Comparison of ENCODE assay signal across 1 cellular context in the genomic region with DNA sequence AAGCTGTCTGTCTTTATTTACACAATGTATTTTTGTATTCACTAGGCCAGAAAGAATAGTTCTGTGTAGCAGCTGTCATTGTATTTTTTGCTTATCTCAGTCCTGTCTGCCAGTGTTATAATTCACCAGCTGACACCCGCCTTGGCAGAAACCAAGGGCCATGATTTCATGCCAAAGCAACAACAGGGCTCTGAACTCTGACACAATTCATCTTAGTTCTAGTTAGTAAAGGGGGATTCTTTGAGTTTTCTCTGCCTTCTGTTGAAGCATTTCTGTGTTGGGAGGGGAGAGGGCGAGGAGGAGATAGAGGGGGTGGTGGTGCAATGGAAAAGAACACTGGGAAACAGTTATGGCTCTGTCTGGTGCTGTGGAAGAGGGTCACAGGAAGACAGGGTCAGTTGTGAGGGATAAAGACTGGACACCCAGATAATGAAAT.
TF ChIP-seq lines count a peak whose summit lies in the region.

No MANE protein-coding gene starts in this region.

TF ChIP-seq in GM23338, 12 proteins besides CTCF, POLR2A, EP300 and RAD21 (continued from another document):
- TF ChIP-seq, protein P1, sequence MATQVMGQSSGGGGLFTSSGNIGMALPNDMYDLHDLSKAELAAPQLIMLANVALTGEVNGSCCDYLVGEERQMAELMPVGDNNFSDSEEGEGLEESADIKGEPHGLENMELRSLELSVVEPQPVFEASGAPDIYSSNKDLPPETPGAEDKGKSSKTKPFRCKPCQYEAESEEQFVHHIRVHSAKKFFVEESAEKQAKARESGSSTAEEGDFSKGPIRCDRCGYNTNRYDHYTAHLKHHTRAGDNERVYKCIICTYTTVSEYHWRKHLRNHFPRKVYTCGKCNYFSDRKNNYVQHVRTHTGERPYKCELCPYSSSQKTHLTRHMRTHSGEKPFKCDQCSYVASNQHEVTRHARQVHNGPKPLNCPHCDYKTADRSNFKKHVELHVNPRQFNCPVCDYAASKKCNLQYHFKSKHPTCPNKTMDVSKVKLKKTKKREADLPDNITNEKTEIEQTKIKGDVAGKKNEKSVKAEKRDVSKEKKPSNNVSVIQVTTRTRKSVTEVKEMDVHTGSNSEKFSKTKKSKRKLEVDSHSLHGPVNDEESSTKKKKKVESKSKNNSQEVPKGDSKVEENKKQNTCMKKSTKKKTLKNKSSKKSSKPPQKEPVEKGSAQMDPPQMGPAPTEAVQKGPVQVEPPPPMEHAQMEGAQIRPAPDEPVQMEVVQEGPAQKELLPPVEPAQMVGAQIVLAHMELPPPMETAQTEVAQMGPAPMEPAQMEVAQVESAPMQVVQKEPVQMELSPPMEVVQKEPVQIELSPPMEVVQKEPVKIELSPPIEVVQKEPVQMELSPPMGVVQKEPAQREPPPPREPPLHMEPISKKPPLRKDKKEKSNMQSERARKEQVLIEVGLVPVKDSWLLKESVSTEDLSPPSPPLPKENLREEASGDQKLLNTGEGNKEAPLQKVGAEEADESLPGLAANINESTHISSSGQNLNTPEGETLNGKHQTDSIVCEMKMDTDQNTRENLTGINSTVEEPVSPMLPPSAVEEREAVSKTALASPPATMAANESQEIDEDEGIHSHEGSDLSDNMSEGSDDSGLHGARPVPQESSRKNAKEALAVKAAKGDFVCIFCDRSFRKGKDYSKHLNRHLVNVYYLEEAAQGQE (IDR thresholded peaks at IDR 0.05; ENCODE audit: unreplicated experiment) = no peak
